In the genomic region with DNA sequence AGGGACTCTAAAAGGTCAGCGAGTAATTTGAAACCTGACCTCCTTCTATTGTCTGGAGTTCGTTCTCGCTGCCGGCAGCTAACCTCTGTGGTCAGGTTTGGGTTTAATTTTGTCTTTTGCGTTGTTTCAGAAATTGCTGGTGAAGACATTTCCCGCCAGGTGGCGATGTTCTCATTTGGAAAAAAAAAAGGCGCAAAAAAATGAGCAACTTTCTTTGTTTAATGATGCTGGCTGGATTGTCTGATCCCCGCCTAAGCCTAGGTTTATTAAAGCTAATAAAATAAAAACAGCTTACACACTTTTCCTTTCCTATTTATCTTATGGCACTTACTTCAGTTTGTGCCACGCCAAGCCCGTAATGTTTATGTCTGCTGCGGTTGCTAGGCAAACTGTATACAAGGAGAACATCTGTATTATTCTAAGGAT, we compare ENCODE assay signal across 8 cellular contexts.
DNase-seq lines count a peak whose midpoint lies in the region; ATAC-seq and TF ChIP-seq lines count a peak whose summit lies in the region.

No MANE protein-coding gene starts in this region.

- no peak overlapping the region for H3K27ac ChIP-seq in gastrocnemius medialis

- ATAC-seq in gastrocnemius medialis (no peak), GM19463 (IDR thresholded peaks at IDR 0.05; ENCODE audit: unreplicated experiment) (no peak), GM18868 (IDR thresholded peaks at IDR 0.05; ENCODE audit: unreplicated experiment) (no peak)

- no peaks in the 10 kb centered on the region for H3K4me1 ChIP-seq in gastrocnemius medialis

- peaks cover 0 to 7% (median 2%) of the 10 kb centered on the region in 3 donors for H3K27me3 ChIP-seq in gastrocnemius medialis

- TF ChIP-seq CTCF in foreskin fibroblast (IDR thresholded peaks at IDR 0.05; ENCODE audit: low read depth, low read length) (peak; percentile 69), gastrocnemius medialis (IDR thresholded peaks at IDR 0.05 in 4 of 5, conservative IDR thresholded peaks at IDR 0.05 in 1 of 5) (peak in 3 of 5 experiments; percentile 12 to 56 (median 46))

- in situ Hi-C loops in gastrocnemius medialis (cut with MboI; ENCODE audit: low sequenced_read_pairs in 4 of 4) = no loop called here

- H3K4me3 ChIP-seq in Jurkat, Clone E6-1 (ENCODE audit: low read length) = no peak overlapping the region
- H3K4me3 ChIP-seq in foreskin fibroblast (ENCODE audit: low read depth in 1 of 2, low read length in 2 of 2) (no peak overlapping the region), gastrocnemius medialis (no peak overlapping the region)

- intact Hi-C loops in gastrocnemius medialis (cut with DNase I; ENCODE audit: low total_unique reads) = no loop called here

- no peaks in the 10 kb centered on the region for H3K9me3 ChIP-seq in gastrocnemius medialis

- no peaks in the 10 kb centered on the region for H3K36me3 ChIP-seq in gastrocnemius medialis

- peak; percentile 33 for DNase-seq in activated CD4-positive, alpha-beta T cell treated with anti-CD3 and anti-CD28 coated beads for 48 hours
- DNase-seq in activated CD4-positive, alpha-beta T cell treated with anti-CD3 and anti-CD28 coated beads, Interleukin-2, amount 50 U/mL, for 4 hours = no peak
- DNase-seq in Jurkat, Clone E6-1 (ENCODE audit: low read depth, low spot score) = peak; percentile 24
- DNase-seq in T1000 (lab: John Stamatoyannopoulos, UW) (peak; percentile 31), foreskin fibroblast (peak; percentile 6 to 65), gastrocnemius medialis (no peak)

- TF ChIP-seq POLR2A in gastrocnemius medialis (IDR thresholded peaks at IDR 0.05) = no peak

Comparison
In these comparisons a context has a peak if more than half of its experiments do, and no peak if none do; other contexts are left out.
1. DNase-seq: peak in activated CD4-positive, alpha-beta T cell treated with anti-CD3 and anti-CD28 coated beads for 48 hours (single experiment), Jurkat, Clone E6-1 (single experiment), T1000 (single experiment) and foreskin fibroblast (2 of 2); none in activated CD4-positive, alpha-beta T cell treated with anti-CD3 and anti-CD28 coated beads, Interleukin-2, amount 50 U/mL, for 4 hours (0 of 2) and gastrocnemius medialis (0 of 2).